In the genomic region with DNA sequence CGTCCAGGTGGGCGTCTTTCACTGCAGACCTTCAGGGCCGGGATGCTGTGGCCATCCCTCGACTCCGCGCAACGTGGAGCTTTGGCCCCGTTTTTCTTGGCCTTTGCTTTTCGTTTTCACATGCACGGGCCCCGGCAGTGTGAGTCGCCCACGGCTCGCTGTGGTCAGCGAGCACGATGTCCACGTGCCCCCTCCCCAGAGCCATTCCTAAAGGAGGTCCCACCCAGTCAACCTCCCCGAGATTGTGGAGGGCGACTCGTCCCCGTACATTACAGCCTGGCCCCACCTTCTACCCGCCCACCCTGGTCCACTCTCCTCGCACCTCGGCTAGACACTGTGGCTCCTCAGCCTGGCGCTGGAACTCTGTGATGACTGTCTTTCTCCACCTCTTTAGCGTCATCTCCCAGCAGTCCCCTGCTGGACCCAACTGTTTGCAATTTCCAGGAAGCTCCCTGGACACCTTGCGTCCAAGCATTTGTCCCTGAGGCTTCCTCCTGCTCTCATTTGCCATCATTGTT, we compare ENCODE assay signal across 8 cellular contexts. TPM values are rescaled to one million over a fixed set of nuclear protein-coding genes. Genes with fewer than 3 reads are reported as not detected.
DNase-seq lines count a peak whose midpoint lies in the region; ATAC-seq, FAIRE-seq and TF ChIP-seq lines count a peak whose summit lies in the region.

No MANE protein-coding gene starts in this region.

- peak overlapping the region; percentile 68 for H3K56ac ChIP-seq in IMR-90 (ENCODE audit: extremely low read depth, insufficient read depth, low read length)

- H3K36me3 Mint-ChIP-seq in astrocyte (ENCODE audit: low read depth, unreplicated experiment): peaks cover 20% of the 10 kb centered on the region
- H3K36me3 Mint-ChIP-seq in stimulated activated naive CD8-positive, alpha-beta T cell treated with anti-CD3 and anti-CD28 coated beads, Interleukin-15, Interleukin-2, amounts not matched to agents 100 ng/mL and 50 ng/mL, for 24 hours (ENCODE audit: low read depth): peaks cover 11% of the 10 kb centered on the region

- H3K27me3 Mint-ChIP-seq in astrocyte (ENCODE audit: low read depth, unreplicated experiment): no peaks in the 10 kb centered on the region
- no peaks in the 10 kb centered on the region for H3K27me3 Mint-ChIP-seq in stimulated activated naive CD8-positive, alpha-beta T cell treated with anti-CD3 and anti-CD28 coated beads, Interleukin-15, Interleukin-2, amounts not matched to agents 100 ng/mL and 50 ng/mL, for 24 hours

- dilution Hi-C loops in IMR-90 (cut with HindIII; ENCODE audit: low sequenced_read_pairs, unreplicated experiment): no loop called here

- intact Hi-C loops in IMR-90 (cut with micrococcal nuclease): no loop called here

- peak overlapping the region; percentile 57 for H2BK5ac ChIP-seq in IMR-90 (ENCODE audit: low read depth, low read length, poor library complexity, severe bottlenecking)

- peak overlapping the region; percentile 96 for H3K27ac Mint-ChIP-seq in astrocyte (ENCODE audit: unreplicated experiment)
- H3K27ac Mint-ChIP-seq in stimulated activated naive CD8-positive, alpha-beta T cell treated with anti-CD3 and anti-CD28 coated beads, Interleukin-15, Interleukin-2, amounts not matched to agents 100 ng/mL and 50 ng/mL, for 24 hours: peak overlapping the region; percentile 94

- peaks cover 35% of the 10 kb centered on the region for H3K9me1 ChIP-seq in IMR-90 (ENCODE audit: insufficient read depth, low read length)

- peak; percentile 33 for DNase-seq in DND-41
- no peak for DNase-seq in IMR-90
- peak; percentile 10 for DNase-seq in astrocyte (ENCODE audit: low read depth)
- peak; percentile 18 for DNase-seq in iris pigment epithelial cell (ENCODE audit: low read depth)
- no peak for DNase-seq in NCI-H2081 treated with DMSO at 0.1 percent for 48 hours (lab: John Stamatoyannopoulos, UW)
- DNase-seq in stimulated activated CD4-positive, alpha-beta T cell treated with anti-CD3 and anti-CD28 coated beads, Interleukin-2, amount 100 ng/mL, for 48 hours: no peak

- 0% methylated on average over 3 of the region's 27 CpGs; no CpG with 5 or more reads in 1 of the 2 experiments for WGBS in IMR-90 (ENCODE audit: extremely low coverage in 2 of 2, insufficient read length in 1 of 2), 2 experiments

- H3K4me3 Mint-ChIP-seq in astrocyte (ENCODE audit: unreplicated experiment): peak overlapping the region; percentile 82
- peak overlapping the region; percentile 85 for H3K4me3 Mint-ChIP-seq in stimulated activated naive CD8-positive, alpha-beta T cell treated with anti-CD3 and anti-CD28 coated beads, Interleukin-15, Interleukin-2, amounts not matched to agents 100 ng/mL and 50 ng/mL, for 24 hours

- peak overlapping the region; percentile 60 for H3K14ac ChIP-seq in IMR-90 (replicated peaks; ENCODE audit: low read depth, low read length)

- H4K91ac ChIP-seq in IMR-90 (ENCODE audit: insufficient read depth, low read depth, low read length): peak overlapping the region; percentile 91

- peak overlapping the region; percentile 28; the same call in 1 of the 2 replicates for H3K18ac ChIP-seq in IMR-90 (ENCODE audit: low read depth, low read length)

- H2BK20ac ChIP-seq in IMR-90 (ENCODE audit: low read depth, low read length): no peak overlapping the region

- H3K4me1 ChIP-seq in DND-41 (ENCODE audit: insufficient read depth, low read length) (peaks cover 38% of the 10 kb centered on the region), IMR-90 (ENCODE audit: control insufficient read depth, insufficient read depth, low read length) (peaks cover 19% of the 10 kb centered on the region), astrocyte (ENCODE audit: insufficient read depth, low read length) (peaks cover 31% of the 10 kb centered on the region)

- no peak for FAIRE-seq in astrocyte (lab: Jason Lieb, UNC)

- H3K27ac ChIP-seq in DND-41 (ENCODE audit: low read length) (peak overlapping the region; percentile 92), IMR-90 (ENCODE audit: insufficient read depth, low read length) (peak overlapping the region; percentile 88), astrocyte (ENCODE audit: low read depth, low read length) (peak overlapping the region; percentile 76)

- TF ChIP-seq POLR2A in IMR-90 (IDR thresholded peaks at IDR 0.05; ENCODE audit: low read depth, low read length): no peak; the same call in 1 of the 2 replicates

- ATAC-seq in DND-41 (ENCODE audit: insufficient read depth, low read depth) (no peak), IMR-90 (ENCODE audit: low read depth) (no peak), GM19035 (IDR thresholded peaks at IDR 0.05; ENCODE audit: unreplicated experiment) (no peak)

- 0 out of 3 replicates have a peak overlapping the region, but pooled peaks have one; percentile 67 for H2BK15ac ChIP-seq in IMR-90 (ENCODE audit: low read depth, low read length)

- peak overlapping the region; percentile 92 for H2AK9ac ChIP-seq in IMR-90 (replicated peaks; ENCODE audit: low read depth, low read length, poor library complexity)

- H3K4me1 Mint-ChIP-seq in astrocyte (ENCODE audit: low read depth, unreplicated experiment): peaks cover 26% of the 10 kb centered on the region
- peaks cover 26% of the 10 kb centered on the region for H3K4me1 Mint-ChIP-seq in stimulated activated naive CD8-positive, alpha-beta T cell treated with anti-CD3 and anti-CD28 coated beads, Interleukin-15, Interleukin-2, amounts not matched to agents 100 ng/mL and 50 ng/mL, for 24 hours (ENCODE audit: low read depth)

- BruUV-seq in IMR-90 (replicated peaks; lab: Mats Ljungman, UMichigan): no TSS peak

- H3K36me3 ChIP-seq in DND-41 (ENCODE audit: insufficient read depth, low read length): peaks cover 48% of the 10 kb centered on the region
- peaks cover 26% of the 10 kb centered on the region for H3K36me3 ChIP-seq in IMR-90 (ENCODE audit: control insufficient read depth, insufficient read depth, low read length)
- H3K36me3 ChIP-seq in astrocyte (ENCODE audit: insufficient read depth, low read length): peaks cover 9% of the 10 kb centered on the region

- TF ChIP-seq CTCF in DND-41 (IDR thresholded peaks at IDR 0.05; ENCODE audit: borderline replicate concordance, extremely low read depth, low read length, poor library complexity, severe bottlenecking) (no peak), IMR-90 (conservative IDR thresholded peaks at IDR 0.05; ENCODE audit: low read depth, low read length) (no peak), astrocyte (IDR thresholded peaks at IDR 0.05; ENCODE audit: insufficient read depth, low read depth, low read length) (no peak)

- peaks cover 8% of the 10 kb centered on the region; the same call in 1 of the 2 replicates for H4K20me1 ChIP-seq in DND-41 (ENCODE audit: insufficient read depth, low read length)
- peaks cover 17% of the 10 kb centered on the region; the same call in 1 of the 2 replicates for H4K20me1 ChIP-seq in IMR-90 (ENCODE audit: insufficient read depth, low read length)
- H4K20me1 ChIP-seq in astrocyte (ENCODE audit: insufficient read depth, low read length): peaks cover 26% of the 10 kb centered on the region

- CTCF ChIA-PET in IMR-90 (lab: Yijun Ruan, JAX): no interaction called here

- H2AFZ ChIP-seq in DND-41 (ENCODE audit: low read depth, low read length): peak overlapping the region; percentile 95
- H2AFZ ChIP-seq in IMR-90 (replicated peaks; ENCODE audit: low read length, poor library complexity): peak overlapping the region; percentile 99
- H2AFZ ChIP-seq in astrocyte (ENCODE audit: low read depth, low read length): peak overlapping the region; percentile 79

- H3K4ac ChIP-seq in IMR-90 (ENCODE audit: low read depth, low read length): peak overlapping the region; percentile 90

- H3K4me2 ChIP-seq in DND-41 (ENCODE audit: insufficient read depth, low read length) (peak overlapping the region; percentile 96), IMR-90 (ENCODE audit: low read depth, low read length) (peak overlapping the region; percentile 87), astrocyte (ENCODE audit: low read length) (peak overlapping the region; percentile 91)

- H4K5ac ChIP-seq in IMR-90 (ENCODE audit: low read depth, low read length): peak overlapping the region; percentile 85

- H4K8ac ChIP-seq in IMR-90 (ENCODE audit: low read depth in 2 of 2, low read length in 2 of 2): peak overlapping the region; percentile 95 to 97

- TF ChIP-seq RAD21 in IMR-90 (IDR thresholded peaks at IDR 0.05; ENCODE audit: low read length): no peak

- peak overlapping the region; percentile 80 for H2AK5ac ChIP-seq in IMR-90 (ENCODE audit: low read depth, low read length)

- H3K27me3 ChIP-seq in DND-41 (ENCODE audit: insufficient read depth, low read length, poor library complexity) (no peaks in the 10 kb centered on the region), IMR-90 (ENCODE audit: control insufficient read depth, insufficient read depth, low read length) (no peaks in the 10 kb centered on the region), astrocyte (ENCODE audit: insufficient read depth, low read length) (no peaks in the 10 kb centered on the region)

- in situ Hi-C loops in IMR-90 (cut with MboI; ENCODE audit: low sequenced_read_pairs): no loop called here

- peaks cover 6 to 42% of the 10 kb centered on the region in 2 experiments; a peak in 3 of 4 replicates for H3K79me1 ChIP-seq in IMR-90 (ENCODE audit: low read depth in 1 of 2, low read length in 2 of 2)

- H2BK120ac ChIP-seq in IMR-90 (ENCODE audit: low read depth, low read length): no peak overlapping the region; the same call in 1 of the 2 replicates

- H3K4me3 ChIP-seq in DND-41 (ENCODE audit: low read depth in 1 of 2, low read length in 2 of 2) (peak overlapping the region; percentile 65 to 88), IMR-90 (ENCODE audit: insufficient read depth, low read depth, low read length) (peak overlapping the region; percentile 57), astrocyte (ENCODE audit: insufficient read depth, low read depth, low read length) (peak overlapping the region; percentile 69)

- peak overlapping the region; percentile 85 for H3K23ac ChIP-seq in IMR-90 (ENCODE audit: low read depth, low read length)

- H3K79me2 ChIP-seq in DND-41 (ENCODE audit: insufficient read depth, low read length) (0 out of 2 replicates have a peak, but pooled peaks cover 8% of the 10 kb centered on the region), astrocyte (ENCODE audit: insufficient read depth, low read length) (no peaks in the 10 kb centered on the region)

- POLR2A ChIA-PET in IMR-90 (lab: Charles Lee; ENCODE audit: unreplicated experiment): no interaction called here

- no peaks in the 10 kb centered on the region for H3K9me3 Mint-ChIP-seq in astrocyte (ENCODE audit: unreplicated experiment)
- H3K9me3 Mint-ChIP-seq in stimulated activated naive CD8-positive, alpha-beta T cell treated with anti-CD3 and anti-CD28 coated beads, Interleukin-15, Interleukin-2, amounts not matched to agents 100 ng/mL and 50 ng/mL, for 24 hours: no peaks in the 10 kb centered on the region

- H3K9me3 ChIP-seq in DND-41 (ENCODE audit: insufficient read depth, low read length, severe bottlenecking) (no peaks in the 10 kb centered on the region), IMR-90 (ENCODE audit: control insufficient read depth, insufficient read depth, low read length) (no peaks in the 10 kb centered on the region), astrocyte (ENCODE audit: insufficient read depth, low read depth, low read length) (no peaks in the 10 kb centered on the region)

- peak overlapping the region; percentile 94 for H3K9ac ChIP-seq in DND-41 (ENCODE audit: low read depth, low read length)
- H3K9ac ChIP-seq in IMR-90 (ENCODE audit: low read depth, low read length): peak overlapping the region; percentile 87
- H3K9ac ChIP-seq in astrocyte (ENCODE audit: low read length): peak overlapping the region; percentile 81

RNA-seq across cellular contexts. Expression of a gene that starts 0.4 kb away (rescaled TPM):
- 3.9 and 4.8 TPM in 2 replicates for total RNA-seq in IMR-90 (2012; rRNA removed)
- polyA plus RNA-seq in IMR-90 (2012; rRNA removed): 6.9 and 7.5 TPM in 2 replicates
- 4.6 and 7.2 TPM in 2 replicates for polyA plus RNA-seq in IMR-90 (2012; cell fraction: cytosol; rRNA removed)
- 17.1 and 41.8 TPM in 2 replicates for polyA plus RNA-seq in IMR-90 (2012; cell fraction: nucleus; rRNA removed; ENCODE audit: low replicate concordance)
- 6.0 and 6.2 TPM in 2 replicates for total RNA-seq in astrocyte

RNA-seq across cellular contexts. Expression of a gene that starts 9.7 kb away (rescaled TPM):
- total RNA-seq in IMR-90 (2012; rRNA removed) (6.6 and 6.9 TPM in 2 replicates), astrocyte (9.3 and 9.6 TPM in 2 replicates)
- polyA plus RNA-seq in IMR-90 (2012; rRNA removed): 5.6 and 6.0 TPM in 2 replicates
- polyA plus RNA-seq in IMR-90 (2012; cell fraction: cytosol; rRNA removed): 2.8 and 4.8 TPM in 2 replicates
- polyA plus RNA-seq in IMR-90 (2012; cell fraction: nucleus; rRNA removed; ENCODE audit: low replicate concordance): 10.3 and 19.3 TPM in 2 replicates

RNA-seq across cellular contexts. Expression of a gene that starts 25.1 kb away (rescaled TPM):
- total RNA-seq in IMR-90 (2012; rRNA removed) (3.3 and 4.1 TPM in 2 replicates), astrocyte (4.9 and 5.7 TPM in 2 replicates)
- polyA plus RNA-seq in IMR-90 (2012; rRNA removed): 2.8 and 3.5 TPM in 2 replicates
- polyA plus RNA-seq in IMR-90 (2012; cell fraction: cytosol; rRNA removed): 1.5 and 2.0 TPM in 2 replicates
- polyA plus RNA-seq in IMR-90 (2012; cell fraction: nucleus; rRNA removed; ENCODE audit: low replicate concordance): 2.6 and 5.9 TPM in 2 replicates

RNA-seq across cellular contexts. Expression of a gene that starts 35.2 kb away (rescaled TPM):
- 7.5 and 7.7 TPM in 2 replicates for total RNA-seq in IMR-90 (2012; rRNA removed)
- 11.2 and 13.5 TPM in 2 replicates for polyA plus RNA-seq in IMR-90 (2012; rRNA removed)
- 14.8 and 23.8 TPM in 2 replicates for polyA plus RNA-seq in IMR-90 (2012; cell fraction: cytosol; rRNA removed)
- 4.3 and 6.5 TPM in 2 replicates for polyA plus RNA-seq in IMR-90 (2012; cell fraction: nucleus; rRNA removed; ENCODE audit: low replicate concordance)
- total RNA-seq in astrocyte: 6.8 TPM in 2 replicates

RNA-seq across cellular contexts. Expression of a gene that starts 36.6 kb away (rescaled TPM):
- total RNA-seq in IMR-90 (2012; rRNA removed) (8.9 and 13.6 TPM in 2 replicates), astrocyte (1.4 and 1.9 TPM in 2 replicates)
- 1.4 and 2.4 TPM in 2 replicates for polyA plus RNA-seq in IMR-90 (2012; rRNA removed)
- polyA plus RNA-seq in IMR-90 (2012; cell fraction: cytosol; rRNA removed): 0.71 and 0.75 TPM in 2 replicates
- polyA plus RNA-seq in IMR-90 (2012; cell fraction: nucleus; rRNA removed; ENCODE audit: low replicate concordance): 1.0 and 2.1 TPM in 2 replicates

Comparison
In these comparisons a context has a peak if more than half of its experiments do, and no peak if none do; other contexts are left out.
1. DNase-seq: peak in DND-41 (single experiment), astrocyte (single experiment) and iris pigment epithelial cell (single experiment); none in IMR-90 (single experiment), NCI-H2081 treated with DMSO at 0.1 percent for 48 hours (single experiment) and stimulated activated CD4-positive, alpha-beta T cell treated with anti-CD3 and anti-CD28 coated beads, Interleukin-2, amount 100 ng/mL, for 48 hours (0 of 2).
2. Peak in every context shown above with its lines, with median percentiles within 50 percentile points of each other: H2AFZ ChIP-seq, H3K27ac ChIP-seq, H3K4me2 ChIP-seq, H3K4me3 ChIP-seq and H3K9ac ChIP-seq.